Comparison of ENCODE assay signal across 23 cellular contexts in the genomic region with DNA sequence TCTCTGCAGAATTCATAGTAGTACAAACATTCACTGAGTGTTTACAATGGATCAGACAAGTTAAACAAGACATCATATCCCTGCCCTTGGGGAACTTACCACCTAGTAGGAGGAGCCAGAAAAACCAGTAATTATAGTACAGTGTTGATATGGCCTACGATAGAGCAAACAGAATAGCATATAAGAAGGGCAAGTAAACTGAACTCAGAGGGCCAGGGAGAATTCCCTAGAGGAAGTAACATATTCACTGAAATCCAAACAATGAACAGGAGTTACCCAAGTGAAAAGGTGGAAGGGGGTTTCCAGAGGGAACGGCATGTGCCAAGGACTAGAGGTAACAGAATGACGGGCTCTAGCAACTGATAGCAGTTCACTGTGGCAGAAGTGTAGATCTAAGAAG. TPM values are rescaled to one million over a fixed set of nuclear protein-coding genes. Genes with fewer than 3 reads are reported as not detected.
DNase-seq lines count a peak whose midpoint lies in the region; ATAC-seq, FAIRE-seq and TF ChIP-seq lines count a peak whose summit lies in the region.
"Had no signal": no experiment of that assay in that cellular context is flagged by ENCODE, and none has a peak within 500 bp of the region (broad histone marks: within the 10 kb centered on the region; RNA-seq: fewer than 3 reads in every experiment).

No MANE protein-coding gene starts in this region.

- H3K4me3 Mint-ChIP-seq in natural killer cell (no peak overlapping the region), astrocyte (ENCODE audit: unreplicated experiment) (peak overlapping the region; percentile 2)
- H3K4me3 Mint-ChIP-seq in natural killer cell treated with Interleukin-12 subunit alpha and Interleukin-12 subunit beta and Interleukin-15 and Interleukin-18, amount 100 ng/mL, for 72 hours, result no peak overlapping the region
- H3K4me3 Mint-ChIP-seq in naive thymus-derived CD4-positive, alpha-beta T cell, result no peak overlapping the region
- H3K4me3 Mint-ChIP-seq: IgD-negative memory B cell; naive thymus-derived CD8-positive, alpha-beta T cell had no signal

- H3K79me2 ChIP-seq in astrocyte (ENCODE audit: insufficient read depth, low read length) (no peaks in the 10 kb centered on the region), HepG2 (ENCODE audit: insufficient read depth, low read length) (no peaks in the 10 kb centered on the region)

- H4K20me1 ChIP-seq in astrocyte (ENCODE audit: insufficient read depth, low read length), result peaks cover 15% of the 10 kb centered on the region
- peaks cover 23% of the 10 kb centered on the region for H4K20me1 ChIP-seq in HepG2 (ENCODE audit: insufficient read depth, low read length)

- in situ Hi-C loops in HepG2 (cut with HindIII; ENCODE audit: extremely low pct_ligation_motif_present, low pct_unique_long_range_greater_than_20kb), result no loop called here

- FAIRE-seq in astrocyte (lab: Jason Lieb, UNC) (no peak), HepG2 (lab: Jason Lieb, UNC) (peak; percentile 46)
- FAIRE-seq: D721Med, endometrium, GM12891 had no signal

- TF ChIP-seq EP300 in HepG2 (IDR thresholded peaks at IDR 0.05; ENCODE audit: low read depth in 2 of 2, low read length in 2 of 2) (peak in 1 of 2 experiments; percentile 25; a peak in 1 of 4 replicates), HepG2 (CRISPR knock-in tag; IDR thresholded peaks at IDR 0.05; ENCODE audit: borderline replicate concordance) (no peak)

- H3K27ac ChIP-seq in astrocyte (ENCODE audit: low read depth, low read length), result no peak overlapping the region
- no peak overlapping the region for H3K27ac ChIP-seq in HepG2 (ENCODE audit: extremely low read length, insufficient read depth, low read length)
- H3K27ac ChIP-seq in ascending aorta, result no peak overlapping the region
- no peak overlapping the region for H3K27ac ChIP-seq in naive thymus-derived CD4-positive, alpha-beta T cell (ENCODE audit: low read depth, low read length)
- H3K27ac ChIP-seq: SJSA1, skin epidermis, suprapubic skin had no signal

- H3K36me3 ChIP-seq in astrocyte (ENCODE audit: insufficient read depth, low read length) (no peaks in the 10 kb centered on the region), HepG2 (replicated peaks in 1 of 2; ENCODE audit: control insufficient read depth in 1 of 2, insufficient read depth in 2 of 2, low read length in 2 of 2) (no peaks in the 10 kb centered on the region; a peak in 1 of 5 replicates), ascending aorta (no peaks in the 10 kb centered on the region)
- H3K36me3 ChIP-seq in naive thymus-derived CD4-positive, alpha-beta T cell (ENCODE audit: control insufficient read depth in 2 of 3, insufficient read depth in 3 of 3, low read length in 3 of 3), result peaks cover 0 to 11% (median 0%) of the 10 kb centered on the region in 3 experiments
- H3K36me3 ChIP-seq: SJSA1, suprapubic skin had no signal

- no peaks in the 10 kb centered on the region for H3K27me3 Mint-ChIP-seq in natural killer cell (ENCODE audit: low read depth in 2 of 2)
- H3K27me3 Mint-ChIP-seq in natural killer cell treated with Interleukin-12 subunit alpha and Interleukin-12 subunit beta and Interleukin-15 and Interleukin-18, amount 100 ng/mL, for 72 hours, result no peaks in the 10 kb centered on the region
- peaks cover 20% of the 10 kb centered on the region for H3K27me3 Mint-ChIP-seq in astrocyte (ENCODE audit: low read depth, unreplicated experiment)
- no peaks in the 10 kb centered on the region for H3K27me3 Mint-ChIP-seq in naive thymus-derived CD4-positive, alpha-beta T cell
- H3K27me3 Mint-ChIP-seq: IgD-negative memory B cell; naive thymus-derived CD8-positive, alpha-beta T cell had no signal

- no peak for TF ChIP-seq RAD21 in HepG2 (CRISPR knock-in tag; IDR thresholded peaks at IDR 0.05)

- POLR2A ChIA-PET in HepG2 (lab: Yijun Ruan, JAX), result no interaction called here
- POLR2A ChIA-PET in naive thymus-derived CD4-positive, alpha-beta T cell (lab: Charles Lee), result no interaction called here

- peaks cover 52% of the 10 kb centered on the region in 2 donors for H3K4me1 Mint-ChIP-seq in natural killer cell
- H3K4me1 Mint-ChIP-seq in natural killer cell treated with Interleukin-12 subunit alpha and Interleukin-12 subunit beta and Interleukin-15 and Interleukin-18, amount 100 ng/mL, for 72 hours (ENCODE audit: low read depth in 2 of 2), result peaks cover 28 to 31% of the 10 kb centered on the region in 2 donors
- peaks cover 15% of the 10 kb centered on the region for H3K4me1 Mint-ChIP-seq in astrocyte (ENCODE audit: low read depth, unreplicated experiment)
- H3K4me1 Mint-ChIP-seq in naive thymus-derived CD4-positive, alpha-beta T cell, result peaks cover 10 to 40% (median 23%) of the 10 kb centered on the region in 7 donors

- H3K4me3 ChIP-seq in astrocyte (ENCODE audit: insufficient read depth, low read depth, low read length) (no peak overlapping the region), HepG2 (replicated peaks in 1 of 3; ENCODE audit: insufficient read depth in 1 of 3, low read depth in 2 of 3, low read length in 3 of 3) (no peak overlapping the region), ascending aorta (no peak overlapping the region)
- H3K4me3 ChIP-seq in naive thymus-derived CD4-positive, alpha-beta T cell (ENCODE audit: low read length), result no peak overlapping the region
- H3K4me3 ChIP-seq: SJSA1, skin epidermis, suprapubic skin had no signal

- H3K27ac Mint-ChIP-seq in natural killer cell (peak overlapping the region; percentile 2 to 10), astrocyte (ENCODE audit: unreplicated experiment) (no peak overlapping the region)
- H3K27ac Mint-ChIP-seq in natural killer cell treated with Interleukin-12 subunit alpha and Interleukin-12 subunit beta and Interleukin-15 and Interleukin-18, amount 100 ng/mL, for 72 hours, result no peak overlapping the region
- no peak overlapping the region for H3K27ac Mint-ChIP-seq in naive thymus-derived CD4-positive, alpha-beta T cell
- H3K27ac Mint-ChIP-seq: IgD-negative memory B cell; naive thymus-derived CD8-positive, alpha-beta T cell had no signal

- H3K4me1 ChIP-seq in astrocyte (ENCODE audit: insufficient read depth, low read length), result peaks cover 27% of the 10 kb centered on the region
- H3K4me1 ChIP-seq in HepG2 (ENCODE audit: insufficient read depth, low read length), result peaks cover 67% of the 10 kb centered on the region
- H3K4me1 ChIP-seq in ascending aorta, result peaks cover 0 to 4% of the 10 kb centered on the region in 2 donors
- peaks cover 0 to 12% of the 10 kb centered on the region in 2 donors for H3K4me1 ChIP-seq in naive thymus-derived CD4-positive, alpha-beta T cell (ENCODE audit: control insufficient read depth in 2 of 2, insufficient read depth in 2 of 2, low read length in 2 of 2)
- H3K4me1 ChIP-seq: SJSA1 had no signal

- H3K9me3 Mint-ChIP-seq in natural killer cell (no peaks in the 10 kb centered on the region), astrocyte (ENCODE audit: unreplicated experiment) (peaks cover 4% of the 10 kb centered on the region)
- H3K9me3 Mint-ChIP-seq in natural killer cell treated with Interleukin-12 subunit alpha and Interleukin-12 subunit beta and Interleukin-15 and Interleukin-18, amount 100 ng/mL, for 72 hours, result no peaks in the 10 kb centered on the region
- no peaks in the 10 kb centered on the region for H3K9me3 Mint-ChIP-seq in naive thymus-derived CD4-positive, alpha-beta T cell
- H3K9me3 Mint-ChIP-seq: IgD-negative memory B cell; naive thymus-derived CD8-positive, alpha-beta T cell had no signal

- BruUV-seq in HepG2 (replicated peaks; lab: Mats Ljungman, UMichigan), result no TSS peak

- no peak overlapping the region for H3K4me2 ChIP-seq in astrocyte (ENCODE audit: low read length)
- H3K4me2 ChIP-seq in HepG2 (ENCODE audit: low read depth, low read length), result peak overlapping the region; percentile 29

- H3K9me3 ChIP-seq in astrocyte (ENCODE audit: insufficient read depth, low read depth, low read length) (no peaks in the 10 kb centered on the region), HepG2 (ENCODE audit: low read length) (no peaks in the 10 kb centered on the region), ascending aorta (no peaks in the 10 kb centered on the region)
- no peaks in the 10 kb centered on the region for H3K9me3 ChIP-seq in naive thymus-derived CD4-positive, alpha-beta T cell (ENCODE audit: control insufficient read depth in 2 of 3, low read length in 3 of 3)
- H3K9me3 ChIP-seq: SJSA1, suprapubic skin had no signal

- CTCF ChIA-PET in HepG2 (lab: Yijun Ruan, JAX; ENCODE audit: low intra/inter-chr PET ratio, low total read pairs), result no interaction called here
- CTCF ChIA-PET in naive thymus-derived CD4-positive, alpha-beta T cell (lab: Charles Lee), result interaction anchor here (0.6 kb wide), 1 partner anchor 1004 kb away, joined by 3 read pairs; no protein-coding TSS in a partner anchor

- TF ChIP-seq POLR2A in HepG2 (IDR thresholded peaks at IDR 0.05; ENCODE audit: insufficient read depth in 1 of 2, low read depth in 2 of 2, low read length in 2 of 2), result no peak

- H3K36me3 Mint-ChIP-seq in natural killer cell (no peaks in the 10 kb centered on the region), astrocyte (ENCODE audit: low read depth, unreplicated experiment) (peaks cover 6% of the 10 kb centered on the region)
- no peaks in the 10 kb centered on the region for H3K36me3 Mint-ChIP-seq in natural killer cell treated with Interleukin-12 subunit alpha and Interleukin-12 subunit beta and Interleukin-15 and Interleukin-18, amount 100 ng/mL, for 72 hours
- peaks cover 0 to 47% (median 0%) of the 10 kb centered on the region in 5 donors for H3K36me3 Mint-ChIP-seq in naive thymus-derived CD4-positive, alpha-beta T cell

- TF ChIP-seq CTCF in natural killer cell (IDR thresholded peaks at IDR 0.05) (no peak), astrocyte (IDR thresholded peaks at IDR 0.05; ENCODE audit: insufficient read depth, low read depth, low read length) (no peak), HepG2 (CRISPR knock-in tag; IDR thresholded peaks at IDR 0.05) (no peak), ascending aorta (IDR thresholded peaks at IDR 0.05) (no peak)

- H3K27me3 ChIP-seq in astrocyte (ENCODE audit: insufficient read depth, low read length), result no peaks in the 10 kb centered on the region
- H3K27me3 ChIP-seq in HepG2 (ENCODE audit: control insufficient read depth in 1 of 2, insufficient read depth in 2 of 2, low read length in 2 of 2), result no peaks in the 10 kb centered on the region
- H3K27me3 ChIP-seq in ascending aorta, result no peaks in the 10 kb centered on the region
- no peaks in the 10 kb centered on the region for H3K27me3 ChIP-seq in naive thymus-derived CD4-positive, alpha-beta T cell (ENCODE audit: control insufficient read depth in 2 of 2, insufficient read depth in 2 of 2, low read length in 2 of 2)
- H3K27me3 ChIP-seq: SJSA1, suprapubic skin had no signal

- H3K9ac ChIP-seq in astrocyte (ENCODE audit: low read length) (no peak overlapping the region), HepG2 (ENCODE audit: insufficient read depth, low read depth, low read length) (no peak overlapping the region)

- WGBS in HepG2 (ENCODE audit: low lambda C conversion rate), result 13% methylated on average over 3 of the region's 3 CpGs

- ATAC-seq in natural killer cell (no peak), HepG2 (peak; percentile 89), HG02571 (IDR thresholded peaks at IDR 0.05; ENCODE audit: unreplicated experiment) (no peak), GM18519 (IDR thresholded peaks at IDR 0.05; ENCODE audit: low FRiP score, unreplicated experiment) (no peak)
- ATAC-seq in natural killer cell treated with Interleukin-12 subunit alpha and Interleukin-12 subunit beta and Interleukin-15 and Interleukin-18, amount 100 ng/mL, for 72 hours, result no peak
- no peak for ATAC-seq in naive thymus-derived CD4-positive, alpha-beta T cell
- ATAC-seq: naive thymus-derived CD8-positive, alpha-beta T cell had no signal

- no peak for DNase-seq in natural killer cell
- no peak for DNase-seq in natural killer cell treated with Interleukin-12 subunit alpha and Interleukin-12 subunit beta and Interleukin-15 and Interleukin-18, amount 100 ng/mL, for 72 hours (ENCODE audit: low spot score)
- no peak for DNase-seq in astrocyte (ENCODE audit: low read depth)
- DNase-seq in HepG2 (ENCODE audit: low spot score), result peak; percentile 78
- no peak for DNase-seq in ascending aorta (ENCODE audit: low spot score in 2 of 2)
- DNase-seq in naive thymus-derived CD4-positive, alpha-beta T cell, result no peak
- DNase-seq: activated effector memory CD4-positive, alpha-beta T cell treated with anti-CD3 and anti-CD28 coated beads, Interleukin-2, amount 50 U/mL, for 16 hours; foreskin melanocyte; GF-D8; naive thymus-derived CD8-positive, alpha-beta T cell; NCI-H2107; posterior cingulate gyrus; stimulated activated CD4-positive, alpha-beta T cell treated with anti-CD3 and anti-CD28 coated beads, Interleukin-4, amount 100 ng/mL, for 4 hours; stimulated activated CD8-positive, alpha-beta memory T cell treated with anti-CD3 and anti-CD28 coated beads, Interleukin-4, amount 100 ng/mL, for 48 hours had no signal

- intact Hi-C loops in natural killer cell (cut with micrococcal nuclease) (no loop called here), HepG2 (cut with micrococcal nuclease; ENCODE audit: unreplicated experiment) (loop anchor here (2.0 kb wide), 2 partner anchors 22 to 68 kb away; no protein-coding TSS in a partner anchor), ascending aorta (cut with DNase I) (no loop called here)
- intact Hi-C loops in naive thymus-derived CD4-positive, alpha-beta T cell (cut with micrococcal nuclease), result no loop called here

- H2AFZ ChIP-seq in astrocyte (ENCODE audit: low read depth, low read length) (no peak overlapping the region), HepG2 (ENCODE audit: low read length) (no peak overlapping the region)

RNA-seq across cellular contexts. Expression of gene NHEJ1, which starts 34.1 kb away (rescaled TPM):
- total RNA-seq in natural killer cell, result 10 to 100 TPM in 2 of 3 donors, 1 to 10 TPM in 1; 9.9 to 12.7 (median 11.0) TPM
- total RNA-seq in natural killer cell treated with Interleukin-12 subunit alpha and Interleukin-12 subunit beta and Interleukin-15 and Interleukin-18, amount 100 ng/mL, for 72 hours, result 10 to 100 TPM; 17.9 to 18.8 TPM
- 10.8 and 11.4 TPM in 2 replicates for total RNA-seq in astrocyte
- 30.7 and 42.1 TPM in 2 replicates for total RNA-seq in HepG2 (2016; rRNA removed; fragmentation: Illumina TruSeq; extraction: Trizol)
- 6.5 and 7.7 TPM in 2 replicates for total RNA-seq in HepG2 (2016; cell fraction: cytosol; rRNA removed; fragmentation: Illumina TruSeq; extraction: Trizol; ENCODE audit: low read depth)
- total RNA-seq in HepG2 (2016; cell fraction: insoluble cytoplasmic fraction; rRNA removed; fragmentation: Illumina TruSeq; extraction: Trizol), result 30.0 and 42.5 TPM in 2 replicates
- total RNA-seq in HepG2 (2016; cell fraction: membrane; rRNA removed; fragmentation: Illumina TruSeq; extraction: Trizol), result 17.1 and 17.3 TPM in 2 replicates
- 16.1 and 17.3 TPM in 2 replicates for total RNA-seq in HepG2 (2016; cell fraction: nucleus; rRNA removed; fragmentation: Illumina TruSeq; extraction: Trizol)
- 23.8 and 30.0 TPM in 2 replicates for polyA plus RNA-seq in HepG2 (2011; rRNA removed)
- polyA plus RNA-seq in HepG2 (2011; cell fraction: cytosol; rRNA removed), result 23.3 and 26.7 TPM in 2 replicates
- polyA plus RNA-seq in HepG2 (2011; cell fraction: nucleus; rRNA removed), result 12.3 and 14.8 TPM in 2 replicates
- polyA plus RNA-seq in HepG2 (2012), result 20.2 and 22.8 TPM in 2 replicates
- polyA plus RNA-seq in HepG2 (2016; cell fraction: cytosol; fragmentation: Illumina TruSeq; extraction: Trizol; ENCODE audit: low read depth), result 5.5 and 6.1 TPM in 2 replicates
- 35.8 and 40.0 TPM in 2 replicates for polyA plus RNA-seq in HepG2 (2016; cell fraction: insoluble cytoplasmic fraction; fragmentation: Illumina TruSeq; extraction: Trizol; ENCODE audit: low read depth)
- 11.3 and 13.4 TPM in 2 replicates for polyA plus RNA-seq in HepG2 (2016; cell fraction: membrane; fragmentation: Illumina TruSeq; extraction: Trizol; ENCODE audit: low read depth)
- 14.3 and 14.5 TPM in 2 replicates for polyA plus RNA-seq in HepG2 (2016; cell fraction: nucleus; fragmentation: Illumina TruSeq; extraction: Trizol; ENCODE audit: insufficient read depth, low read depth)
- 47.0 and 114 TPM in 2 replicates for polyA minus RNA-seq in HepG2 (2011; rRNA and poly(A)+ RNA removed; ENCODE audit: low replicate concordance)
- polyA minus RNA-seq in HepG2 (2011; cell fraction: cytosol; rRNA and poly(A)+ RNA removed), result 20.4 and 25.8 TPM in 2 replicates
- 19.6 and 28.0 TPM in 2 replicates for polyA minus RNA-seq in HepG2 (2011; cell fraction: nucleus; rRNA and poly(A)+ RNA removed)
- 21.6 TPM for total RNA-seq in ascending aorta
- total RNA-seq in naive thymus-derived CD4-positive, alpha-beta T cell, result 10 to 100 TPM; 11.4 to 24.0 (median 17.9) TPM
- polyA plus RNA-seq in naive thymus-derived CD4-positive, alpha-beta T cell, result 10 to 100 TPM; 24.5 to 32.7 TPM

RNA-seq across cellular contexts. Expression of gene SLC23A3, which starts 43.3 kb away (rescaled TPM):
- total RNA-seq in natural killer cell (1 to 10 TPM in 1 of 3 donors, under 1 TPM in 2; 0.48 to 1.1 (median 0.89) TPM), astrocyte (1.2 and 1.5 TPM in 2 replicates), HepG2 (2016; rRNA removed; fragmentation: Illumina TruSeq; extraction: Trizol) (0.38 TPM in 1 of 2 replicates, not detected in the other), ascending aorta (14.2 TPM)
- 1 to 10 TPM; 2.4 to 3.3 TPM for total RNA-seq in natural killer cell treated with Interleukin-12 subunit alpha and Interleukin-12 subunit beta and Interleukin-15 and Interleukin-18, amount 100 ng/mL, for 72 hours
- 0.40 and 0.71 TPM in 2 replicates for total RNA-seq in HepG2 (2016; cell fraction: cytosol; rRNA removed; fragmentation: Illumina TruSeq; extraction: Trizol; ENCODE audit: low read depth)
- 0.37 TPM in 1 of 2 replicates, not detected in the other for total RNA-seq in HepG2 (2016; cell fraction: insoluble cytoplasmic fraction; rRNA removed; fragmentation: Illumina TruSeq; extraction: Trizol)
- 0.21 and 0.37 TPM in 2 replicates for total RNA-seq in HepG2 (2016; cell fraction: membrane; rRNA removed; fragmentation: Illumina TruSeq; extraction: Trizol)
- 0.34 and 0.56 TPM in 2 replicates for total RNA-seq in HepG2 (2016; cell fraction: nucleus; rRNA removed; fragmentation: Illumina TruSeq; extraction: Trizol)
- polyA plus RNA-seq in HepG2 (2011; rRNA removed), result 0.78 and 2.1 TPM in 2 replicates
- 0.10 and 0.12 TPM in 2 replicates for polyA plus RNA-seq in HepG2 (2011; cell fraction: cytosol; rRNA removed)
- polyA plus RNA-seq in HepG2 (2011; cell fraction: nucleus; rRNA removed), result 7.7 and 12.3 TPM in 2 replicates
- 0.89 and 1.8 TPM in 2 replicates for polyA plus RNA-seq in HepG2 (2012)
- polyA plus RNA-seq in HepG2 (2016; cell fraction: cytosol; fragmentation: Illumina TruSeq; extraction: Trizol; ENCODE audit: low read depth), result not detected in 2 replicates
- not detected in 2 replicates for polyA plus RNA-seq in HepG2 (2016; cell fraction: insoluble cytoplasmic fraction; fragmentation: Illumina TruSeq; extraction: Trizol; ENCODE audit: low read depth)
- not detected in 2 replicates for polyA plus RNA-seq in HepG2 (2016; cell fraction: membrane; fragmentation: Illumina TruSeq; extraction: Trizol; ENCODE audit: low read depth)
- polyA plus RNA-seq in HepG2 (2016; cell fraction: nucleus; fragmentation: Illumina TruSeq; extraction: Trizol; ENCODE audit: insufficient read depth, low read depth), result 2.0 and 2.1 TPM in 2 replicates
- 2.2 and 2.4 TPM in 2 replicates for polyA minus RNA-seq in HepG2 (2011; rRNA and poly(A)+ RNA removed; ENCODE audit: low replicate concordance)
- 0.30 TPM in 1 of 2 replicates, not detected in the other for polyA minus RNA-seq in HepG2 (2011; cell fraction: cytosol; rRNA and poly(A)+ RNA removed)
- 3.2 and 5.2 TPM in 2 replicates for polyA minus RNA-seq in HepG2 (2011; cell fraction: nucleus; rRNA and poly(A)+ RNA removed)
- total RNA-seq in naive thymus-derived CD4-positive, alpha-beta T cell, result 1 to 10 TPM in 4 of 5 experiments, under 1 TPM in 1; 0.69 to 8.6 (median 3.0) TPM
- under 1 TPM in 1 of 2 donors, not detected in 1; 0.08 TPM for polyA plus RNA-seq in naive thymus-derived CD4-positive, alpha-beta T cell
- total RNA-seq: SJSA1 had no signal
- polyA plus RNA-seq: naive thymus-derived CD8-positive, alpha-beta T cell had no signal

RNA-seq across cellular contexts. Expression of gene CNPPD1, which starts 50.2 kb away (rescaled TPM):
- 10 to 100 TPM; 64.4 to 72.4 (median 64.8) TPM for total RNA-seq in natural killer cell
- 10 to 100 TPM; 60.8 to 68.5 TPM for total RNA-seq in natural killer cell treated with Interleukin-12 subunit alpha and Interleukin-12 subunit beta and Interleukin-15 and Interleukin-18, amount 100 ng/mL, for 72 hours
- total RNA-seq in astrocyte, result 26.6 and 28.1 TPM in 2 replicates
- 24.8 and 35.5 TPM in 2 replicates for total RNA-seq in HepG2 (2016; rRNA removed; fragmentation: Illumina TruSeq; extraction: Trizol)
- total RNA-seq in HepG2 (2016; cell fraction: cytosol; rRNA removed; fragmentation: Illumina TruSeq; extraction: Trizol; ENCODE audit: low read depth), result 5.6 and 5.7 TPM in 2 replicates
- 24.2 and 37.7 TPM in 2 replicates for total RNA-seq in HepG2 (2016; cell fraction: insoluble cytoplasmic fraction; rRNA removed; fragmentation: Illumina TruSeq; extraction: Trizol)
- 10.3 and 10.6 TPM in 2 replicates for total RNA-seq in HepG2 (2016; cell fraction: membrane; rRNA removed; fragmentation: Illumina TruSeq; extraction: Trizol)
- total RNA-seq in HepG2 (2016; cell fraction: nucleus; rRNA removed; fragmentation: Illumina TruSeq; extraction: Trizol), result 27.6 TPM in 2 replicates
- polyA plus RNA-seq in HepG2 (2011; rRNA removed), result 49.4 and 60.7 TPM in 2 replicates
- 45.0 and 48.2 TPM in 2 replicates for polyA plus RNA-seq in HepG2 (2011; cell fraction: cytosol; rRNA removed)
- polyA plus RNA-seq in HepG2 (2011; cell fraction: nucleus; rRNA removed), result 83.0 and 83.9 TPM in 2 replicates
- 34.1 and 38.6 TPM in 2 replicates for polyA plus RNA-seq in HepG2 (2012)
- 5.2 and 5.3 TPM in 2 replicates for polyA plus RNA-seq in HepG2 (2016; cell fraction: cytosol; fragmentation: Illumina TruSeq; extraction: Trizol; ENCODE audit: low read depth)
- polyA plus RNA-seq in HepG2 (2016; cell fraction: insoluble cytoplasmic fraction; fragmentation: Illumina TruSeq; extraction: Trizol; ENCODE audit: low read depth), result 27.2 and 31.3 TPM in 2 replicates
- polyA plus RNA-seq in HepG2 (2016; cell fraction: membrane; fragmentation: Illumina TruSeq; extraction: Trizol; ENCODE audit: low read depth), result 8.6 and 9.8 TPM in 2 replicates
- polyA plus RNA-seq in HepG2 (2016; cell fraction: nucleus; fragmentation: Illumina TruSeq; extraction: Trizol; ENCODE audit: insufficient read depth, low read depth), result 62.0 and 62.4 TPM in 2 replicates
- 12.3 and 51.1 TPM in 2 replicates for polyA minus RNA-seq in HepG2 (2011; rRNA and poly(A)+ RNA removed; ENCODE audit: low replicate concordance)
- polyA minus RNA-seq in HepG2 (2011; cell fraction: cytosol; rRNA and poly(A)+ RNA removed), result 13.9 and 15.4 TPM in 2 replicates
- 14.2 and 14.8 TPM in 2 replicates for polyA minus RNA-seq in HepG2 (2011; cell fraction: nucleus; rRNA and poly(A)+ RNA removed)
- total RNA-seq in ascending aorta, result 49.4 TPM
- total RNA-seq in naive thymus-derived CD4-positive, alpha-beta T cell, result 10 to 100 TPM; 48.2 to 77.6 (median 64.5) TPM
- 10 to 100 TPM; 48.2 to 68.7 TPM for polyA plus RNA-seq in naive thymus-derived CD4-positive, alpha-beta T cell

RNA-seq across cellular contexts. Expression of gene RETREG2, which starts 51.5 kb away (rescaled TPM):
- 10 to 100 TPM; 77.0 to 81.9 (median 79.0) TPM for total RNA-seq in natural killer cell
- 10 to 100 TPM; 69.3 to 79.8 TPM for total RNA-seq in natural killer cell treated with Interleukin-12 subunit alpha and Interleukin-12 subunit beta and Interleukin-15 and Interleukin-18, amount 100 ng/mL, for 72 hours
- total RNA-seq in astrocyte, result 54.8 and 55.2 TPM in 2 replicates
- total RNA-seq in HepG2 (2016; rRNA removed; fragmentation: Illumina TruSeq; extraction: Trizol), result 59.7 and 86.0 TPM in 2 replicates
- total RNA-seq in HepG2 (2016; cell fraction: cytosol; rRNA removed; fragmentation: Illumina TruSeq; extraction: Trizol; ENCODE audit: low read depth), result 29.5 and 34.8 TPM in 2 replicates
- total RNA-seq in HepG2 (2016; cell fraction: insoluble cytoplasmic fraction; rRNA removed; fragmentation: Illumina TruSeq; extraction: Trizol), result 56.6 and 88.6 TPM in 2 replicates
- 119 and 127 TPM in 2 replicates for total RNA-seq in HepG2 (2016; cell fraction: membrane; rRNA removed; fragmentation: Illumina TruSeq; extraction: Trizol)
- 52.2 and 63.7 TPM in 2 replicates for total RNA-seq in HepG2 (2016; cell fraction: nucleus; rRNA removed; fragmentation: Illumina TruSeq; extraction: Trizol)
- 134 and 137 TPM in 2 replicates for polyA plus RNA-seq in HepG2 (2011; rRNA removed)
- polyA plus RNA-seq in HepG2 (2011; cell fraction: cytosol; rRNA removed), result 145 and 149 TPM in 2 replicates
- 127 and 155 TPM in 2 replicates for polyA plus RNA-seq in HepG2 (2011; cell fraction: nucleus; rRNA removed)
- polyA plus RNA-seq in HepG2 (2012), result 82.7 and 89.2 TPM in 2 replicates
- 47.5 and 51.2 TPM in 2 replicates for polyA plus RNA-seq in HepG2 (2016; cell fraction: cytosol; fragmentation: Illumina TruSeq; extraction: Trizol; ENCODE audit: low read depth)
- polyA plus RNA-seq in HepG2 (2016; cell fraction: insoluble cytoplasmic fraction; fragmentation: Illumina TruSeq; extraction: Trizol; ENCODE audit: low read depth), result 51.2 and 58.4 TPM in 2 replicates
- polyA plus RNA-seq in HepG2 (2016; cell fraction: membrane; fragmentation: Illumina TruSeq; extraction: Trizol; ENCODE audit: low read depth), result 95.6 and 101 TPM in 2 replicates
- polyA plus RNA-seq in HepG2 (2016; cell fraction: nucleus; fragmentation: Illumina TruSeq; extraction: Trizol; ENCODE audit: insufficient read depth, low read depth), result 84.0 and 89.2 TPM in 2 replicates
- 148 and 315 TPM in 2 replicates for polyA minus RNA-seq in HepG2 (2011; rRNA and poly(A)+ RNA removed; ENCODE audit: low replicate concordance)
- 63.9 and 70.8 TPM in 2 replicates for polyA minus RNA-seq in HepG2 (2011; cell fraction: cytosol; rRNA and poly(A)+ RNA removed)
- 91.3 and 97.2 TPM in 2 replicates for polyA minus RNA-seq in HepG2 (2011; cell fraction: nucleus; rRNA and poly(A)+ RNA removed)
- 83.5 TPM for total RNA-seq in ascending aorta
- total RNA-seq in naive thymus-derived CD4-positive, alpha-beta T cell, result 100 to 1,000 TPM in 2 of 5 experiments, 10 to 100 TPM in 3; 70.2 to 124 (median 90.9) TPM
- polyA plus RNA-seq in naive thymus-derived CD4-positive, alpha-beta T cell, result 10 to 100 TPM; 58.5 to 62.4 TPM

Comparison
In these comparisons a context has a peak if more than half of its experiments do, and no peak if none do; other contexts are left out.
1. H3K27ac Mint-ChIP-seq: peak in natural killer cell (2 of 2); none in natural killer cell treated with Interleukin-12 subunit alpha and Interleukin-12 subunit beta and Interleukin-15 and Interleukin-18, amount 100 ng/mL, for 72 hours (0 of 2), astrocyte (single experiment) and naive thymus-derived CD4-positive, alpha-beta T cell (0 of 9).